ENCODE assay signal across 11 cellular contexts in the genomic region with DNA sequence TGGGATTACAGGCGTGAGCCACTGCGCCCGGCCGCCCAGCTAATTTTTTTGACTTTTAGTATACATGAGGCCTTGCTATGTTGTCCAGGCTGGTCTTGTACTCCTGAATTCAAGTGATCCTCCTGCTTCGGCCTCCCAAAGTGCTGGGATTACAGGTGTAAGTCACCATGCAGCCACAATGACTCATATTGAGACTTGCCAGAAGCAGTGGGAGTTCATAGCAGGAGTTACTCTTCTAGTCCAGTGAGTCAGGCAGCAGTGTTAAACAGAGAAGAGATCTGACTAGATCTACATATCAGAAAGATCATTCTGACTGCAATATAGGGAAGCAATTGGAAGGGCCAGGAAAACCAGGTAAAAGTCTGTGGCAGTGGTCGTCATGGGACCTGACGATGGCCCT. TPM values are rescaled to one million over a fixed set of nuclear protein-coding genes. Genes with fewer than 3 reads are reported as not detected.
DNase-seq lines count a peak whose midpoint lies in the region; ATAC-seq and TF ChIP-seq lines count a peak whose summit lies in the region.
"Had no signal": no experiment of that assay in that cellular context is flagged by ENCODE, and none has a peak within 500 bp of the region (broad histone marks: within the 10 kb centered on the region; RNA-seq: fewer than 3 reads in every experiment).

No MANE protein-coding gene starts in this region.

- H3K9me2 ChIP-seq in GM23338 (ENCODE audit: insufficient read depth), result no peaks in the 10 kb centered on the region

- peak; percentile 73 for DNase-seq in activated CD4-positive, alpha-beta T cell treated with anti-CD3 and anti-CD28 coated beads for 36 hours
- no peak for DNase-seq in activated CD4-positive, alpha-beta T cell treated with anti-CD3 and anti-CD28 coated beads, Interleukin-2, amount 10 ng/mL, durations not matched to agents 7 days and 5 days
- DNase-seq in NB4 (ENCODE audit: low read depth) (peak; percentile 64), adrenal gland (peak in 5 of 7 donors; percentile 32 to 67 (median 50)), non-pigmented ciliary epithelial cell (ENCODE audit: low read depth) (peak; percentile 82), GM23338 (ENCODE audit: low spot score) (no peak), D341Med (ENCODE audit: low spot score) (no peak), smooth muscle cell (lab: John Stamatoyannopoulos, UW; ENCODE audit: unreplicated experiment) (no peak)
- DNase-seq: heart right ventricle, NCI-H69 had no signal

- H2AFZ ChIP-seq in GM23338 (no peak overlapping the region), smooth muscle cell (ENCODE audit: low read depth) (no peak overlapping the region)

- no peaks in the 10 kb centered on the region for H4K20me1 ChIP-seq in GM23338 (replicated peaks; ENCODE audit: insufficient read depth)
- no peaks in the 10 kb centered on the region for H4K20me1 ChIP-seq in smooth muscle cell (ENCODE audit: low read depth)

- H3K4me3 ChIP-seq in NB4 (ENCODE audit: low read depth, low read length) (no peak overlapping the region), adrenal gland (no peak overlapping the region), GM23338 (no peak overlapping the region), smooth muscle cell (no peak overlapping the region)
- H3K4me3 ChIP-seq: cardiac muscle cell, heart right ventricle had no signal

- TF ChIP-seq CTCF in NB4 (IDR thresholded peaks at IDR 0.05; ENCODE audit: low read depth, low read length) (no peak), adrenal gland (IDR thresholded peaks at IDR 0.05) (no peak), GM23338 (conservative IDR thresholded peaks at IDR 0.05; ENCODE audit: low read depth in 2 of 2) (no peak), smooth muscle cell (IDR thresholded peaks at IDR 0.05; ENCODE audit: borderline replicate concordance, insufficient read depth, poor library complexity, severe bottlenecking) (no peak)

- no peaks in the 10 kb centered on the region for H3K27me3 Mint-ChIP-seq in activated CD4-positive, alpha-beta T cell treated with anti-CD3 and anti-CD28 coated beads for 36 hours
- no peaks in the 10 kb centered on the region for H3K27me3 Mint-ChIP-seq in activated CD4-positive, alpha-beta T cell treated with anti-CD3 and anti-CD28 coated beads, Interleukin-2, amount 10 ng/mL, durations not matched to agents 7 days and 5 days
- no peaks in the 10 kb centered on the region for H3K27me3 Mint-ChIP-seq in GM23338 (ENCODE audit: insufficient read depth, low read depth, poor library complexity)

- peak overlapping the region in 1 of 5 donors; percentile 1 for H3K27ac ChIP-seq in adrenal gland
- no peak overlapping the region for H3K27ac ChIP-seq in GM23338 (ENCODE audit: low read depth)
- H3K27ac ChIP-seq in smooth muscle cell (ENCODE audit: low read depth), result no peak overlapping the region
- H3K27ac ChIP-seq: cardiac muscle cell had no signal

- CTCF ChIA-PET in activated CD4-positive, alpha-beta T cell treated with anti-CD3 and anti-CD28 coated beads for 36 hours (lab: Charles Lee), result interaction anchor here (1.5 to 1.8 kb wide), 2 partner anchors 84 to 122 kb away, joined by 3 to 4 read pairs; no protein-coding TSS in a partner anchor
- CTCF ChIA-PET in activated CD4-positive, alpha-beta T cell treated with anti-CD3 and anti-CD28 coated beads, Interleukin-2, amount 10 ng/mL, durations not matched to agents 7 days and 5 days (lab: Charles Lee), result no interaction called here

- peaks cover 19% of the 10 kb centered on the region for H3K36me3 Mint-ChIP-seq in activated CD4-positive, alpha-beta T cell treated with anti-CD3 and anti-CD28 coated beads for 36 hours (ENCODE audit: low read depth)
- peaks cover 48% of the 10 kb centered on the region for H3K36me3 Mint-ChIP-seq in activated CD4-positive, alpha-beta T cell treated with anti-CD3 and anti-CD28 coated beads, Interleukin-2, amount 10 ng/mL, durations not matched to agents 7 days and 5 days (ENCODE audit: low read depth)
- H3K36me3 Mint-ChIP-seq in GM23338 (ENCODE audit: low read depth), result peaks cover 9% of the 10 kb centered on the region; the same call in 2 of the 3 replicates

- H3F3A ChIP-seq in GM23338 (replicated peaks; ENCODE audit: low read depth) (no peaks in the 10 kb centered on the region), smooth muscle cell (ENCODE audit: low read depth) (no peaks in the 10 kb centered on the region)

- H3K9me3 ChIP-seq in adrenal gland (replicated peaks in 1 of 3) (no peaks in the 10 kb centered on the region), smooth muscle cell (replicated peaks; ENCODE audit: low read depth) (no peaks in the 10 kb centered on the region)
- H3K9me3 ChIP-seq: heart right ventricle had no signal

- POLR2A ChIA-PET in activated CD4-positive, alpha-beta T cell treated with anti-CD3 and anti-CD28 coated beads for 36 hours (lab: Charles Lee), result no interaction called here
- POLR2A ChIA-PET in activated CD4-positive, alpha-beta T cell treated with anti-CD3 and anti-CD28 coated beads, Interleukin-2, amount 10 ng/mL, durations not matched to agents 7 days and 5 days (lab: Charles Lee), result no interaction called here

- TF ChIP-seq POLR2A in NB4 (IDR thresholded peaks at IDR 0.05; ENCODE audit: extremely low read depth, insufficient read length) (no peak), adrenal gland (IDR thresholded peaks at IDR 0.05) (no peak)

- H3K9ac ChIP-seq in smooth muscle cell (ENCODE audit: low read depth), result no peak overlapping the region

- H3K36me3 ChIP-seq in adrenal gland (replicated peaks in 1 of 2) (no peaks in the 10 kb centered on the region), GM23338 (ENCODE audit: insufficient read depth) (no peaks in the 10 kb centered on the region), smooth muscle cell (ENCODE audit: low read depth) (no peaks in the 10 kb centered on the region)
- H3K36me3 ChIP-seq: cardiac muscle cell had no signal

- H3K4me1 Mint-ChIP-seq in activated CD4-positive, alpha-beta T cell treated with anti-CD3 and anti-CD28 coated beads for 36 hours, result peaks cover 36% of the 10 kb centered on the region
- H3K4me1 Mint-ChIP-seq in activated CD4-positive, alpha-beta T cell treated with anti-CD3 and anti-CD28 coated beads, Interleukin-2, amount 10 ng/mL, durations not matched to agents 7 days and 5 days, result peaks cover 43% of the 10 kb centered on the region
- peaks cover 2% of the 10 kb centered on the region; the same call in 1 of the 3 replicates for H3K4me1 Mint-ChIP-seq in GM23338

- peak overlapping the region; percentile 15 for H3K27ac Mint-ChIP-seq in activated CD4-positive, alpha-beta T cell treated with anti-CD3 and anti-CD28 coated beads for 36 hours
- H3K27ac Mint-ChIP-seq in activated CD4-positive, alpha-beta T cell treated with anti-CD3 and anti-CD28 coated beads, Interleukin-2, amount 10 ng/mL, durations not matched to agents 7 days and 5 days, result no peak overlapping the region
- H3K27ac Mint-ChIP-seq in GM23338, result no peak overlapping the region

- H3K9me3 Mint-ChIP-seq in activated CD4-positive, alpha-beta T cell treated with anti-CD3 and anti-CD28 coated beads for 36 hours (ENCODE audit: low read depth), result peaks cover 3% of the 10 kb centered on the region
- H3K9me3 Mint-ChIP-seq in activated CD4-positive, alpha-beta T cell treated with anti-CD3 and anti-CD28 coated beads, Interleukin-2, amount 10 ng/mL, durations not matched to agents 7 days and 5 days, result peaks cover 2% of the 10 kb centered on the region
- H3K9me3 Mint-ChIP-seq in GM23338, result peaks cover 7% of the 10 kb centered on the region; the same call in 1 of the 3 replicates

- no peaks in the 10 kb centered on the region for H3K27me3 ChIP-seq in adrenal gland
- no peaks in the 10 kb centered on the region for H3K27me3 ChIP-seq in GM23338 (ENCODE audit: insufficient read depth)
- no peaks in the 10 kb centered on the region for H3K27me3 ChIP-seq in smooth muscle cell (ENCODE audit: low read depth)
- H3K27me3 ChIP-seq: cardiac muscle cell, heart right ventricle had no signal

- 76 to 97% (median 84%) methylated on average over 3 to 7 of the region's 7 CpGs for WGBS in adrenal gland, 4 donors
- WGBS in smooth muscle cell (ENCODE audit: low lambda C conversion rate), result 84% methylated on average over 7 of the region's 7 CpGs

- no peak overlapping the region for H3K4me3 Mint-ChIP-seq in activated CD4-positive, alpha-beta T cell treated with anti-CD3 and anti-CD28 coated beads for 36 hours
- H3K4me3 Mint-ChIP-seq in activated CD4-positive, alpha-beta T cell treated with anti-CD3 and anti-CD28 coated beads, Interleukin-2, amount 10 ng/mL, durations not matched to agents 7 days and 5 days, result no peak overlapping the region
- no peak overlapping the region for H3K4me3 Mint-ChIP-seq in GM23338

- H3K79me2 ChIP-seq in GM23338 (replicated peaks; ENCODE audit: insufficient read depth), result no peaks in the 10 kb centered on the region
- H3K79me2 ChIP-seq in smooth muscle cell (ENCODE audit: low read depth), result no peaks in the 10 kb centered on the region

- no peaks in the 10 kb centered on the region for H3K4me1 ChIP-seq in adrenal gland (replicated peaks in 1 of 2)
- H3K4me1 ChIP-seq in GM23338 (ENCODE audit: insufficient read depth), result no peaks in the 10 kb centered on the region
- H3K4me1 ChIP-seq in smooth muscle cell (ENCODE audit: low read depth), result no peaks in the 10 kb centered on the region

- intact Hi-C loops in activated CD4-positive, alpha-beta T cell treated with anti-CD3 and anti-CD28 coated beads for 36 hours (cut with DNase I, micrococcal nuclease), result loop anchor here in 1 of 2 experiments (1.0 kb wide), 1 partner anchor 79 kb away; no protein-coding TSS in a partner anchor
- intact Hi-C loops in adrenal gland (cut with DNase I), result loop anchor here in 1 of 2 donors (10.0 kb wide), 1 partner anchor 94 kb away; the partner anchor contains the start of gene CASP8

- H3K4me2 ChIP-seq in GM23338 (no peak overlapping the region), smooth muscle cell (no peak overlapping the region)

- peak; percentile 92 for ATAC-seq in activated CD4-positive, alpha-beta T cell treated with anti-CD3 and anti-CD28 coated beads for 36 hours
- no peak for ATAC-seq in GM23338
- ATAC-seq: heart right ventricle had no signal

TF ChIP-seq in GM23338, 12 proteins besides CTCF, POLR2A, EP300 and RAD21 (continues in another document):
- TF ChIP-seq POLR2AphosphoS5 (IDR thresholded peaks at IDR 0.05; ENCODE audit: low read depth), result no peak
- no peak for TF ChIP-seq EZH2 (IDR thresholded peaks at IDR 0.05; ENCODE audit: low read depth, unreplicated experiment)

RNA-seq across cellular contexts. Expression of gene FLACC1, which starts 1.5 kb away (rescaled TPM):
- total RNA-seq in activated CD4-positive, alpha-beta T cell treated with anti-CD3 and anti-CD28 coated beads for 36 hours, result under 1 TPM; 0.48 to 0.72 TPM
- 1 to 10 TPM; 2.5 to 4.4 TPM for total RNA-seq in activated CD4-positive, alpha-beta T cell treated with anti-CD3 and anti-CD28 coated beads, Interleukin-2, amount 10 ng/mL, durations not matched to agents 7 days and 5 days
- total RNA-seq in adrenal gland, result 1 to 10 TPM in 5 of 8 donors, under 1 TPM in 2, not detected in 1; 0.52 to 4.0 (median 1.9) TPM
- 1 to 10 TPM; 1.0 to 2.7 (median 1.2) TPM for polyA plus RNA-seq in adrenal gland
- total RNA-seq in GM23338 (2014; rRNA removed; shearing (Covaris generic)), result 0.10 TPM in 1 of 2 replicates, not detected in the other
- polyA plus RNA-seq in GM23338 (2016; fragmentation: Nextera tagmentation; extraction: Ambion mirVana), result 0.27 TPM in 1 of 2 replicates, not detected in the other
- total RNA-seq in smooth muscle cell, result 0.76 and 0.94 TPM in 2 replicates
- polyA plus RNA-seq in smooth muscle cell, result 0.95 TPM in 1 of 2 replicates, not detected in the other

Comparison
In these comparisons a context has a peak if more than half of its experiments do, and no peak if none do; other contexts are left out.
1. DNase-seq: peak in activated CD4-positive, alpha-beta T cell treated with anti-CD3 and anti-CD28 coated beads for 36 hours (single experiment), NB4 (single experiment), adrenal gland (5 of 7) and non-pigmented ciliary epithelial cell (single experiment); none in activated CD4-positive, alpha-beta T cell treated with anti-CD3 and anti-CD28 coated beads, Interleukin-2, amount 10 ng/mL, durations not matched to agents 7 days and 5 days (single experiment), GM23338 (single experiment), D341Med (single experiment) and smooth muscle cell (single experiment).